In the genomic region with DNA sequence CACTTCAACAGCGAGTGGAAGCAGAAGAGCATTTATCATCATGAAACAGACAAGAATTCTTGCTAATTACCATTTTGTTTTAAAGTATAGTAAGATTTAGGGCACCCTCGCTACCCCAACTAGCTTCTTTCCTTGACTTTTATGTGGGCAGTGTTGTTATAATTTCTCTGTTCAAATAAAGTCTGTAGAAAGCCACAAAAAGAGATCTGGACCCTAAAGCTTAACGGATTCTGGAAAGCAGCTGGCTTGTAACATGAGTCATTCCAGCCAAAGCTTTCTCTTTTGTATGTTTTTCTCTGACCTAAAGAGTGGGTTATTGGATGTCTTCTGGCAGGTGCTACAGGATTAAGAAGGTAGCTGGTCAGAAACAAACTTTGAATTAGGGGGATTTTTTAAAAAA, we compare ENCODE assay signal across 12 cellular contexts. TPM values are rescaled to one million over a fixed set of nuclear protein-coding genes. Genes with fewer than 3 reads are reported as not detected.
DNase-seq lines count a peak whose midpoint lies in the region; ATAC-seq and TF ChIP-seq lines count a peak whose summit lies in the region.
"Had no signal": no experiment of that assay in that cellular context is flagged by ENCODE, and none has a peak within 500 bp of the region (broad histone marks: within the 10 kb centered on the region; RNA-seq: fewer than 3 reads in every experiment).

No MANE protein-coding gene starts in this region.

- no peak for TF ChIP-seq CTCF in choroid plexus epithelial cell (conservative IDR thresholded peaks at IDR 0.05; ENCODE audit: low read depth, low read length)
- TF ChIP-seq CTCF in nephron progenitor cell (IDR thresholded peaks at IDR 0.05), result no peak

- H3K9me3 ChIP-seq in thymus (ENCODE audit: control insufficient read depth), result no peaks in the 10 kb centered on the region
- H3K9me3 ChIP-seq: esophagus muscularis mucosa had no signal

- H3K27me3 ChIP-seq in thymus (ENCODE audit: control insufficient read depth, insufficient read depth), result no peaks in the 10 kb centered on the region
- H3K27me3 ChIP-seq: neural progenitor cell had no signal

- peak overlapping the region; percentile 57 for H3K4me3 Mint-ChIP-seq in stimulated activated naive CD8-positive, alpha-beta T cell treated with anti-CD3 and anti-CD28 coated beads, Interleukin-15, Interleukin-2, amounts not matched to agents 100 ng/mL and 50 ng/mL, for 24 hours
- no peak overlapping the region for H3K4me3 Mint-ChIP-seq in nephron progenitor cell
- H3K4me3 Mint-ChIP-seq: neural progenitor cell had no signal

- H3K4me3 ChIP-seq in choroid plexus epithelial cell (ENCODE audit: low read depth, low read length) (no peak overlapping the region), thymus (ENCODE audit: low read length) (peak overlapping the region; percentile 20)
- H3K4me3 ChIP-seq: esophagus muscularis mucosa, neural progenitor cell had no signal

- ATAC-seq in stimulated activated naive CD8-positive, alpha-beta T cell treated with anti-CD3 and anti-CD28 coated beads, Interleukin-15, Interleukin-2, amounts not matched to agents 100 U/mL and 50 U/mL, for 24 hours, result no peak

- peaks cover 18% of the 10 kb centered on the region for H3K36me3 Mint-ChIP-seq in stimulated activated naive CD8-positive, alpha-beta T cell treated with anti-CD3 and anti-CD28 coated beads, Interleukin-15, Interleukin-2, amounts not matched to agents 100 ng/mL and 50 ng/mL, for 24 hours (ENCODE audit: low read depth)
- H3K36me3 Mint-ChIP-seq in nephron progenitor cell (ENCODE audit: low read depth), result no peaks in the 10 kb centered on the region
- H3K36me3 Mint-ChIP-seq: neural progenitor cell had no signal

- peak overlapping the region; percentile 54 for H3K27ac Mint-ChIP-seq in stimulated activated naive CD8-positive, alpha-beta T cell treated with anti-CD3 and anti-CD28 coated beads, Interleukin-15, Interleukin-2, amounts not matched to agents 100 ng/mL and 50 ng/mL, for 24 hours
- H3K27ac Mint-ChIP-seq in nephron progenitor cell, result no peak overlapping the region
- H3K27ac Mint-ChIP-seq: neural progenitor cell had no signal

- no peak overlapping the region for H3K27ac ChIP-seq in thymus (ENCODE audit: low read depth)
- H3K27ac ChIP-seq: esophagus muscularis mucosa, neural progenitor cell had no signal

- no peak for DNase-seq in stimulated activated naive CD8-positive, alpha-beta T cell treated with anti-CD3 and anti-CD28 coated beads, Interleukin-15, Interleukin-2, amounts not matched to agents 100 U/mL and 50 U/mL, for 24 hours
- peak; percentile 60 for DNase-seq in OCI-M1 (lab: John Stamatoyannopoulos, UW)
- DNase-seq in choroid plexus epithelial cell (ENCODE audit: low read depth), result peak; percentile 48
- DNase-seq in cerebellar nuclear complex (lab: John Stamatoyannopoulos, UW), result no peak
- no peak for DNase-seq in hepatic stellate cell (ENCODE audit: low spot score)
- DNase-seq in nephron progenitor cell, result no peak
- DNase-seq: kidney glomerular epithelial cell, NCI-H1436 had no signal

- WGBS in thymus, result 2% methylated on average over 3 of the region's 3 CpGs

- no peaks in the 10 kb centered on the region for H3K9me3 Mint-ChIP-seq in stimulated activated naive CD8-positive, alpha-beta T cell treated with anti-CD3 and anti-CD28 coated beads, Interleukin-15, Interleukin-2, amounts not matched to agents 100 ng/mL and 50 ng/mL, for 24 hours
- H3K9me3 Mint-ChIP-seq in nephron progenitor cell, result no peaks in the 10 kb centered on the region
- H3K9me3 Mint-ChIP-seq: neural progenitor cell had no signal

- peaks cover 6% of the 10 kb centered on the region for H3K36me3 ChIP-seq in thymus (ENCODE audit: control insufficient read depth, insufficient read depth)
- H3K36me3 ChIP-seq: esophagus muscularis mucosa, neural progenitor cell had no signal

- H3K4me1 Mint-ChIP-seq in stimulated activated naive CD8-positive, alpha-beta T cell treated with anti-CD3 and anti-CD28 coated beads, Interleukin-15, Interleukin-2, amounts not matched to agents 100 ng/mL and 50 ng/mL, for 24 hours (ENCODE audit: low read depth), result peaks cover 86% of the 10 kb centered on the region
- peaks cover 9% of the 10 kb centered on the region for H3K4me1 Mint-ChIP-seq in nephron progenitor cell

- H3K27me3 Mint-ChIP-seq in stimulated activated naive CD8-positive, alpha-beta T cell treated with anti-CD3 and anti-CD28 coated beads, Interleukin-15, Interleukin-2, amounts not matched to agents 100 ng/mL and 50 ng/mL, for 24 hours, result no peaks in the 10 kb centered on the region
- H3K27me3 Mint-ChIP-seq in nephron progenitor cell (ENCODE audit: low read depth, poor library complexity), result peaks cover 5% of the 10 kb centered on the region

- peaks cover 78% of the 10 kb centered on the region for H3K4me1 ChIP-seq in thymus (ENCODE audit: control insufficient read depth, insufficient read depth, low read length)
- H3K4me1 ChIP-seq: esophagus muscularis mucosa had no signal

RNA-seq across cellular contexts. Expression of gene RUNX1, which starts 37.4 kb away (rescaled TPM):
- 29.6 TPM for polyA plus RNA-seq in thymus

Comparison
In these comparisons a context has a peak if more than half of its experiments do, and no peak if none do; other contexts are left out.
1. DNase-seq: peak in OCI-M1 (single experiment) and choroid plexus epithelial cell (single experiment); none in stimulated activated naive CD8-positive, alpha-beta T cell treated with anti-CD3 and anti-CD28 coated beads, Interleukin-15, Interleukin-2, amounts not matched to agents 100 U/mL and 50 U/mL, for 24 hours (single experiment), cerebellar nuclear complex (0 of 2), hepatic stellate cell (single experiment) and nephron progenitor cell (single experiment).